ENCODE assay signal across 8 cellular contexts in the genomic region with DNA sequence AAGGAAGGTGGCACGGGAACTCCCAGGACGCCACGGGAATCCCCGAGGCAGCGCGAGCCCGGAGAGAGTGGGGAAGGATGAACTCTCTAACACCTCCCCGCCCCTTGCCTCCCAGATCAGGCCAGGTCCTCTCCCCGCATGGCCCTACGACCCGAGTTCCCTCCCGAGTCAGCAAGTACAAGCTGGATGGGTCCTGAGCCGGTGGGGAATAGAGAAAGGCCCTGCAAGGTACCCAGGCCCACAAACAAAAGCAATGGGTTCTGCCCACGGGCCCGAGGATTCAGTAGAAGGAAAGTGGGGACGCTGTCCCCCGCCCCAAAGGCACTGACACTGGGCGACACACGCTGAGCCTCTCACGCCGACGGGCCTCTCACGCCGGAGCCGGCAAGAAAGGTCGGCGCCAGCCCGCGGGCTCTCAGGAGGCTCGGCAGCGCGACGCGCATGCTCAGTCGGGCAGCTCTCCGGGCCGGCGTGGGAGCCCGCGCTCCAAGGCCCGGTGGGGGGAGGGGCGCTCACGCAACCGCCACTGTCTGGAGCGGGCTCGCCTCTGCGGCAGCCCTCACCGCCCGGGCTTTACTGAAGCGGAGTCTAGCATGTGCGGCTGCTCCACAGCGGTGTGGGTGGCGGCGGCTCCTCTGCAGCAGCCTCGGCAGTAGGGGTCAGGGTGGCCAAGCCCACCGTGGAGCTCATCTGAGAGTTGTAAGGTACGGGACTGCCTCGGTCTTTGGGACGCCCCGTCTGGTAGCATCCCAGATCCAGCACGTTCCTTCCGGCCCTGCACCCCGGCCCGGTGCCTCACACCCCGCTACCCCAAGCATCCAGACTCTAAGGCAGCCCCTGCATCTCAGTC. TPM values are rescaled to one million over a fixed set of nuclear protein-coding genes. Genes with fewer than 3 reads are reported as not detected.
A peak's percentile ranks its signal among the peaks of the same experiment; 100 is the strongest.
DNase-seq lines count a peak whose midpoint lies in the region; ATAC-seq and TF ChIP-seq lines count a peak whose summit lies in the region.
"Not testable (repeated sequence)": the region's sequence is repeated elsewhere in the genome, so short reads cannot be mapped to it uniquely, and the experiment has no call there.

No MANE protein-coding gene starts in this region.

- not testable (repeated sequence) for TF ChIP-seq CTCF in DOHH2 (IDR thresholded peaks at IDR 0.05; ENCODE audit: low read depth, low read length, poor library complexity, severe bottlenecking); HFF-Myc (IDR thresholded peaks at IDR 0.05; ENCODE audit: low read depth, low read length, missing control alignments); cardiac muscle cell (IDR thresholded peaks at IDR 0.05; ENCODE audit: low read depth, low read length); omental fat pad (IDR thresholded peaks at IDR 0.05)

- H3K79me2 ChIP-seq in DOHH2 (ENCODE audit: control insufficient read depth, low read length): not testable (repeated sequence)

- DNase-seq in HFF-Myc (ENCODE audit: extremely low read depth, low read depth); omental fat pad (ENCODE audit: low spot score): not testable (repeated sequence)
- peak; percentile 22 for DNase-seq in NCI-H1092 (lab: John Stamatoyannopoulos, UW)
- peak; percentile 41 to 54 for DNase-seq in activated CD4-positive, alpha-beta T cell treated with anti-CD3 and anti-CD28 coated beads for 24 hours (ENCODE audit: low read depth in 2 of 2)
- DNase-seq in anterior cingulate cortex (lab: John Stamatoyannopoulos, UW): peak in 30 of 58 donors; percentile 6 to 65 (median 36)
- peak; percentile 5 to 53 for DNase-seq in cardiac muscle cell (ENCODE audit: low read depth in 1 of 2, low spot score in 1 of 2)
- DNase-seq in stimulated activated CD8-positive, alpha-beta memory T cell treated with anti-CD3 and anti-CD28 coated beads, Interleukin-7, amount 100 ng/mL, for 24 hours (ENCODE audit: low read depth): peak; percentile 36

- ATAC-seq in omental fat pad (ENCODE audit: low FRiP score): peak; percentile 92

- H3K4me3 ChIP-seq in DOHH2 (ENCODE audit: low read length): peak overlapping the region; percentile 15; the same call in 1 of the 2 replicates
- peak overlapping the region; percentile 21 for H3K4me3 ChIP-seq in HFF-Myc (replicated peaks; ENCODE audit: low read depth, low read length)
- not testable (repeated sequence) for H3K4me3 ChIP-seq in cardiac muscle cell

- H3F3A ChIP-seq in DOHH2 (ENCODE audit: control insufficient read depth, insufficient read depth): not testable (repeated sequence)

- not testable (repeated sequence) for H3K27ac ChIP-seq in DOHH2 (ENCODE audit: low read depth, low read length); cardiac muscle cell

- H3K9me3 ChIP-seq in DOHH2 (ENCODE audit: control insufficient read depth, insufficient read depth, low read length); cardiac muscle cell (ENCODE audit: low read depth): not testable (repeated sequence)

- peaks cover 13% of the 10 kb centered on the region for H3K4me1 ChIP-seq in DOHH2 (ENCODE audit: control insufficient read depth, low read length)
- not testable (repeated sequence) for H3K4me1 ChIP-seq in cardiac muscle cell (ENCODE audit: low read depth)

- H3K36me3 ChIP-seq in DOHH2 (ENCODE audit: control insufficient read depth, low read length); cardiac muscle cell: not testable (repeated sequence)

- H4K20me1 ChIP-seq in DOHH2 (ENCODE audit: control insufficient read depth, insufficient read depth, low read depth, low read length): not testable (repeated sequence)

- peak overlapping the region; percentile 43; the same call in 1 of the 2 replicates for H3K4me2 ChIP-seq in DOHH2 (ENCODE audit: low read length)

- H3K27me3 ChIP-seq in DOHH2 (ENCODE audit: control insufficient read depth, low read length); cardiac muscle cell: not testable (repeated sequence)

- not testable (repeated sequence) for H3K9me2 ChIP-seq in DOHH2 (replicated peaks; ENCODE audit: control insufficient read depth, low read length)

RNA-seq across cellular contexts. Expression of gene DHRS4, which starts 16.1 kb away (rescaled TPM):
- total RNA-seq in cardiac muscle cell: 44.9 and 70.8 TPM in 2 replicates
- polyA plus RNA-seq in cardiac muscle cell: 42.0 and 62.2 TPM in 2 replicates
- total RNA-seq in omental fat pad: 10 to 100 TPM; 29.8 to 57.0 (median 48.0) TPM

RNA-seq across cellular contexts. Expression of gene DHRS4L2, which starts 19.1 kb away (rescaled TPM):
- total RNA-seq in cardiac muscle cell (13.7 and 17.0 TPM in 2 replicates), omental fat pad (10 to 100 TPM; 10.6 to 17.7 (median 15.2) TPM)
- 23.7 and 33.1 TPM in 2 replicates for polyA plus RNA-seq in cardiac muscle cell
